Comparison of ENCODE assay signal across 10 cellular contexts in the genomic region with DNA sequence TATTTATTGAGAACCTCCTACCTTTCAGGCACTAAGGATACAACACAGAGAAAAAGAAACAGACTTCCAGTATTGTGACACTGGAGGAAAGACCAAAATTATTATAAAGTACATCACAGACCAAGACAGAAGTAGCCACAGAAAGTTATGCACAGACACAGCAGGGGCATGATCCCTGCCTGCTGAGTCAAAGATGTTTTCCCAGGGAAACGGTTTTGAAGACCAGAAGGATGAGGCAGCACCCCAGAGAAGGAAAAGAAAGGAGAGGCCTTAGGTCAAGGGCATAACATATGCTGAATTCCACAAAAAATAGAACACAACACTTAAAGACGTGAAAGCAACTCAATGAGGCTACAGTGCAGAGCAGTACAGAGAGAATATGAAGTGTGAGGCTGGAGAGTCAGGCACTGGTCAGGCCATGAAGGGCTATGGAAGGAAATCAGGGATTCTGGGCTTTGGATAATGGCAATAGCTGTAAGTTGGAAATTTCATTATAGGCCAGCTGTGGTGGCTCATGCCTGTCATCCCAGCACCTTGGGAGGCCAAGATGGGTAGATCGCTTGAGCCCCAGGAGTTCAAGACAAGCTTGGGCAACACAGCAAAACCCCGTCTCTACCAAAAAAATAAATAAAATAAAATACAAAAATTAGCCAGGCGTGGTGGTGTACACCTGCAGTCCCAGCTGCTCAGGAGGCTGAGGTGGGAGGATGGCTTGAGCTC. TPM values are rescaled to one million over a fixed set of nuclear protein-coding genes. Genes with fewer than 3 reads are reported as not detected.
A peak's percentile ranks its signal among the peaks of the same experiment; 100 is the strongest.
DNase-seq lines count a peak whose midpoint lies in the region; ATAC-seq and TF ChIP-seq lines count a peak whose summit lies in the region.
"Had no signal": no experiment of that assay in that cellular context is flagged by ENCODE, and none has a peak within 500 bp of the region (broad histone marks: within the 10 kb centered on the region; RNA-seq: fewer than 3 reads in every experiment).

No MANE protein-coding gene starts in this region.

- no peak for DNase-seq in A673 (ENCODE audit: low spot score)
- no peak for DNase-seq in activated T-helper 2 cell treated with anti-CD3 and anti-CD28 coated beads, Interferon-gamma antibody, Interleukin-2, Interleukin-4, amounts not matched to agents 10 μg/mL and 5 μg/mL and 100 μg/mL, durations not matched to agents 14 hours and 24 hours and 36 hours (ENCODE audit: low spot score)
- DNase-seq in lung (ENCODE audit: low spot score), result peak; percentile 14
- no peak for DNase-seq in esophagus squamous epithelium (lab: John Stamatoyannopoulos, UW)
- no peak for DNase-seq in HT-29 (ENCODE audit: low spot score)
- DNase-seq in SHP77 (lab: John Stamatoyannopoulos, UW), result no peak
- DNase-seq in GM13976 (ENCODE audit: low spot score), result no peak
- DNase-seq: SW 1271 had no signal

- H3K27me3 Mint-ChIP-seq in activated T-helper 2 cell treated with anti-CD3 and anti-CD28 coated beads, Interferon-gamma antibody, Interleukin-2, Interleukin-4, amounts not matched to agents 10 μg/mL and 5 μg/mL and 100 μg/mL, durations not matched to agents 14 hours and 24 hours and 36 hours (ENCODE audit: low read depth), result no peaks in the 10 kb centered on the region

- H3K27ac ChIP-seq in A673 (ENCODE audit: low read depth, low read length, poor library complexity, severe bottlenecking) (peak overlapping the region; percentile 74), lung (ENCODE audit: low read depth in 1 of 2, low read length in 1 of 2) (no peak overlapping the region), esophagus squamous epithelium (no peak overlapping the region)
- H3K27ac ChIP-seq: suprapubic skin had no signal

- peaks cover 18% of the 10 kb centered on the region for H3K36me3 Mint-ChIP-seq in activated T-helper 2 cell treated with anti-CD3 and anti-CD28 coated beads, Interferon-gamma antibody, Interleukin-2, Interleukin-4, amounts not matched to agents 10 μg/mL and 5 μg/mL and 100 μg/mL, durations not matched to agents 14 hours and 24 hours and 36 hours (ENCODE audit: low read depth)

- H3K4me1 Mint-ChIP-seq in activated T-helper 2 cell treated with anti-CD3 and anti-CD28 coated beads, Interferon-gamma antibody, Interleukin-2, Interleukin-4, amounts not matched to agents 10 μg/mL and 5 μg/mL and 100 μg/mL, durations not matched to agents 14 hours and 24 hours and 36 hours (ENCODE audit: low read depth), result peaks cover 54% of the 10 kb centered on the region

- no peaks in the 10 kb centered on the region for H3K9me3 ChIP-seq in A673 (ENCODE audit: low read depth, low read length, poor library complexity, severe bottlenecking)
- no peaks in the 10 kb centered on the region for H3K9me3 ChIP-seq in lung (ENCODE audit: control insufficient read depth in 2 of 2, insufficient read depth in 1 of 2, low read length in 1 of 2)
- no peaks in the 10 kb centered on the region for H3K9me3 ChIP-seq in esophagus squamous epithelium
- H3K9me3 ChIP-seq: suprapubic skin had no signal

- no peaks in the 10 kb centered on the region for H3K27me3 ChIP-seq in A673 (replicated peaks; ENCODE audit: insufficient read depth, low read depth, low read length, poor library complexity)
- no peaks in the 10 kb centered on the region for H3K27me3 ChIP-seq in lung (ENCODE audit: control insufficient read depth, insufficient read depth)
- no peaks in the 10 kb centered on the region for H3K27me3 ChIP-seq in esophagus squamous epithelium
- H3K27me3 ChIP-seq: suprapubic skin had no signal

- no peak for TF ChIP-seq POLR2A in esophagus squamous epithelium (IDR thresholded peaks at IDR 0.05)

- H3K4me3 Mint-ChIP-seq in activated T-helper 2 cell treated with anti-CD3 and anti-CD28 coated beads, Interferon-gamma antibody, Interleukin-2, Interleukin-4, amounts not matched to agents 10 μg/mL and 5 μg/mL and 100 μg/mL, durations not matched to agents 14 hours and 24 hours and 36 hours (ENCODE audit: low read depth), result peak overlapping the region; percentile 7

- 85 to 87% methylated on average over 5 of the region's 5 CpGs for WGBS in lung, 2 donors
- WGBS in esophagus squamous epithelium, 2 donors, result 74 to 77% methylated on average over 5 of the region's 5 CpGs

- POLR2A ChIA-PET in A673 (lab: Charles Lee; ENCODE audit: low non-redundant PET), result no interaction called here

- BruUV-seq in A673 (replicated peaks; lab: Mats Ljungman, UMichigan), result no TSS peak

- no peak for TF ChIP-seq CTCF in A673 (conservative IDR thresholded peaks at IDR 0.05; ENCODE audit: low read depth, low read length)
- no peak for TF ChIP-seq CTCF in lung (IDR thresholded peaks at IDR 0.05; ENCODE audit: control extremely low read depth, extremely low read depth)
- no peak for TF ChIP-seq CTCF in esophagus squamous epithelium (IDR thresholded peaks at IDR 0.05)
- TF ChIP-seq CTCF in GM13976 (IDR thresholded peaks at IDR 0.05; ENCODE audit: borderline replicate concordance, control extremely low read depth, extremely low read depth, insufficient read depth, missing control alignments), result no peak

- intact Hi-C loops in A673 (cut with micrococcal nuclease; ENCODE audit: unreplicated experiment), result no loop called here
- intact Hi-C loops in activated T-helper 2 cell treated with anti-CD3 and anti-CD28 coated beads, Interferon-gamma antibody, Interleukin-2, Interleukin-4, amounts not matched to agents 10 μg/mL and 5 μg/mL and 100 μg/mL, durations not matched to agents 14 hours and 24 hours and 36 hours (cut with micrococcal nuclease), result no loop called here
- intact Hi-C loops in esophagus squamous epithelium (cut with DNase I), result no loop called here

- H3K36me3 ChIP-seq in A673 (ENCODE audit: insufficient read depth, low read length, poor library complexity, severe bottlenecking) (no peaks in the 10 kb centered on the region), lung (ENCODE audit: control insufficient read depth in 2 of 2, insufficient read depth in 2 of 2, low read length in 2 of 2) (peaks cover 0 to 2% of the 10 kb centered on the region in 2 donors), esophagus squamous epithelium (peaks cover 0 to 10% (median 0%) of the 10 kb centered on the region in 3 donors)

- CTCF ChIA-PET in A673 (lab: Charles Lee), result interaction anchor here (0.5 kb wide), 1 partner anchor 408 kb away, joined by 3 read pairs; no protein-coding TSS in a partner anchor

- H3K27ac Mint-ChIP-seq in activated T-helper 2 cell treated with anti-CD3 and anti-CD28 coated beads, Interferon-gamma antibody, Interleukin-2, Interleukin-4, amounts not matched to agents 10 μg/mL and 5 μg/mL and 100 μg/mL, durations not matched to agents 14 hours and 24 hours and 36 hours, result no peak overlapping the region

- peak; percentile 8 for ATAC-seq in GM19397 (IDR thresholded peaks at IDR 0.05; ENCODE audit: unreplicated experiment)
- ATAC-seq in lung (ENCODE audit: insufficient read depth, low FRiP score), result no peak

- peaks cover 37% of the 10 kb centered on the region for H3K4me1 ChIP-seq in A673 (ENCODE audit: insufficient read depth, low read length, poor library complexity, severe bottlenecking)
- peaks cover 6 to 15% of the 10 kb centered on the region in 2 donors for H3K4me1 ChIP-seq in lung (ENCODE audit: control insufficient read depth in 2 of 2, insufficient read depth in 2 of 2, low read length in 2 of 2)
- peaks cover 27 to 85% (median 38%) of the 10 kb centered on the region in 3 donors for H3K4me1 ChIP-seq in esophagus squamous epithelium

- H3K4me3 ChIP-seq in A673 (ENCODE audit: low read depth, low read length, poor library complexity, severe bottlenecking) (no peak overlapping the region), lung (no peak overlapping the region), esophagus squamous epithelium (no peak overlapping the region)
- H3K4me3 ChIP-seq: suprapubic skin had no signal

- in situ Hi-C loops in GM13976 (cut with MboI; ENCODE audit: low sequenced_read_pairs, unreplicated experiment), result no loop called here

- H3K9me3 Mint-ChIP-seq in activated T-helper 2 cell treated with anti-CD3 and anti-CD28 coated beads, Interferon-gamma antibody, Interleukin-2, Interleukin-4, amounts not matched to agents 10 μg/mL and 5 μg/mL and 100 μg/mL, durations not matched to agents 14 hours and 24 hours and 36 hours, result no peaks in the 10 kb centered on the region

RNA-seq across cellular contexts. Expression of a gene that starts 8.2 kb away (rescaled TPM):
- total RNA-seq in A673 (2021) (34.2 and 40.1 TPM in 2 replicates), lung (10 to 100 TPM; 52.8 to 56.1 TPM), esophagus squamous epithelium (10 to 100 TPM; 21.5 to 38.9 (median 29.2) TPM)
- total RNA-seq in activated T-helper 2 cell treated with anti-CD3 and anti-CD28 coated beads, Interferon-gamma antibody, Interleukin-2, Interleukin-4, amounts not matched to agents 10 μg/mL and 5 μg/mL and 100 μg/mL, durations not matched to agents 14 hours and 24 hours and 36 hours, result 23.3 and 25.0 TPM in 2 replicates
- 10 to 100 TPM; 16.8 to 29.6 TPM for polyA plus RNA-seq in lung
- 15.4 and 18.7 TPM in 2 replicates for total RNA-seq in HT-29 (2014; rRNA removed; shearing (Covaris generic))
